ENCODE assay signal across 20 cellular contexts in the genomic region with DNA sequence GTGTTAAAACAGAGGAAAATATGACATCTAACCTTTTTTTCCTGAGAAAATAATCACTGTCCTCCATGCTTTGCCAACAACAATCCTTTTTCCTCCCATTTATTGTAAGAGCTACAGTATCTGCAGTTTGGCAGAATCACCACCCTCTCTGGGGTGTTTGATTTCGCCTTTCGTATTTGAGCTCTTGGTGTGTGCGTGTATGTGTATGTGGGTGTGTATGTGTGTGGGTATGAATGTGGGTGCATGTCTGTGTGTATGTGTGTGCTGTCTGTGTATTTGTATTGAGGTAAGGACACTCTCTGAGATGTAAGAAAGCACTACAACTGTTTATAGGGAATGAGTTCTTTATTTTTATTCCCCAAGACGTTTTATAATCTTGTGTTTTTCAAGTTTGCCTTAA.
DNase-seq lines count a peak whose midpoint lies in the region; ATAC-seq and TF ChIP-seq lines count a peak whose summit lies in the region.
"Had no signal": no experiment of that assay in that cellular context is flagged by ENCODE, and none has a peak within 500 bp of the region (broad histone marks: within the 10 kb centered on the region; RNA-seq: fewer than 3 reads in every experiment).

No MANE protein-coding gene starts in this region.

- no peaks in the 10 kb centered on the region for H3K9me3 ChIP-seq in H9 (ENCODE audit: control insufficient read depth, low read depth, low read length)
- no peaks in the 10 kb centered on the region for H3K9me3 ChIP-seq in SK-N-MC (ENCODE audit: low read depth, low read length)
- H3K9me3 ChIP-seq in mesodermal cell (ENCODE audit: control insufficient read depth, low read length), result no peaks in the 10 kb centered on the region
- no peaks in the 10 kb centered on the region for H3K9me3 ChIP-seq in upper lobe of right lung
- H3K9me3 ChIP-seq: SJCRH30 had no signal

- H3K56ac ChIP-seq in H9 (ENCODE audit: insufficient read length, low read depth, low read length), result no peak overlapping the region

- H4K5ac ChIP-seq in H9 (ENCODE audit: insufficient read length, low read depth, low read length), result no peak overlapping the region

- no peaks in the 10 kb centered on the region for H3K79me1 ChIP-seq in H9 (ENCODE audit: insufficient read depth, low read depth, low read length, poor library complexity, severe bottlenecking)

- no peak overlapping the region for H3K18ac ChIP-seq in H9 (ENCODE audit: insufficient read length, low read depth, low read length)

- no peak overlapping the region for H3K23ac ChIP-seq in H9 (ENCODE audit: insufficient read length, low read depth, low read length)

- no peak overlapping the region for H2BK15ac ChIP-seq in H9 (ENCODE audit: low read depth, low read length)

- ATAC-seq in upper lobe of right lung (no peak), GM19328 (IDR thresholded peaks at IDR 0.05; ENCODE audit: unreplicated experiment) (no peak)

- no peak overlapping the region for H3K4ac ChIP-seq in H9 (ENCODE audit: low read depth, low read length)

- H3T11ph ChIP-seq in H9 (ENCODE audit: low read length), result no peak overlapping the region

- H2BK5ac ChIP-seq in H9 (ENCODE audit: insufficient read length, low read length), result no peak overlapping the region

- peaks cover 3 to 4% of the 10 kb centered on the region in 2 experiments; a peak in 3 of 5 replicates for H3K9me3 Mint-ChIP-seq in H9

- H2AK5ac ChIP-seq in H9 (ENCODE audit: insufficient read length, low read length), result no peak overlapping the region

- H3K4me1 ChIP-seq in H9 (ENCODE audit: insufficient read depth, low read length) (peaks cover 12% of the 10 kb centered on the region; the same call in 1 of the 2 replicates), mesodermal cell (ENCODE audit: control insufficient read depth, insufficient read depth, low read length, poor library complexity, severe bottlenecking) (peaks cover 15% of the 10 kb centered on the region), upper lobe of right lung (peaks cover 8% of the 10 kb centered on the region)
- H3K4me1 ChIP-seq: SJCRH30 had no signal

- H4K8ac ChIP-seq in H9 (replicated peaks; ENCODE audit: insufficient read length, low read depth, low read length), result no peak overlapping the region

- H3K79me2 ChIP-seq in H9 (ENCODE audit: insufficient read depth, low read length), result no peaks in the 10 kb centered on the region

- H4K91ac ChIP-seq in H9 (ENCODE audit: insufficient read length, low read depth, low read length), result no peak overlapping the region

- H3K27me3 ChIP-seq in H9 (ENCODE audit: insufficient read depth, low read length), result no peaks in the 10 kb centered on the region
- no peaks in the 10 kb centered on the region for H3K27me3 ChIP-seq in upper lobe of right lung
- H3K27me3 ChIP-seq: SJCRH30 had no signal

- H3K23me2 ChIP-seq in H9 (ENCODE audit: insufficient read length, low read depth, low read length, poor library complexity, severe bottlenecking), result peaks cover 3% of the 10 kb centered on the region

- H3K27ac Mint-ChIP-seq in H9, result 0 out of 7 replicates have a peak overlapping the region, but pooled peaks of 2 of the 3 experiments have one; percentile 1 to 8
- H3K27ac Mint-ChIP-seq: CD4-positive, alpha-beta T cell had no signal

- H2BK120ac ChIP-seq in H9 (ENCODE audit: low read depth, low read length, poor library complexity, severe bottlenecking), result no peak overlapping the region

- no peak overlapping the region for H2AFZ ChIP-seq in H9 (ENCODE audit: low read length)

- no CpG with 5 or more reads among the region's 4 CpGs for WGBS in H9 (ENCODE audit: extremely low coverage, insufficient read length, low lambda C conversion rate)
- whole genome bisulfite sequencing in mesodermal cell (ENCODE audit: insufficient coverage in 2 of 2), 2 experiments, result 69 to 87% methylated on average over 3 of the region's 4 CpGs

- H3K14ac ChIP-seq in H9 (ENCODE audit: insufficient read depth, low read length), result no peak overlapping the region

- peaks cover 24 to 40% of the 10 kb centered on the region in 2 experiments for H3K4me1 Mint-ChIP-seq in H9

- no peak for DNase-seq in H9
- DNase-seq in SK-N-MC (ENCODE audit: low read depth, low spot score), result no peak
- DNase-seq in upper lobe of right lung, result no peak
- no peak for DNase-seq in stimulated activated CD4-positive, alpha-beta T cell treated with anti-CD3 and anti-CD28 coated beads, Interleukin-2, amount 100 ng/mL, for 24 hours
- no peak for DNase-seq in KG1 (lab: John Stamatoyannopoulos, UW)
- DNase-seq: ACHN; CD4-positive, alpha-beta T cell; DND-41; GDM1; GOT3; MV-4-11; NCI-H1417 treated with DMSO at 0.1 percent for 48 hours; NCI-H2029 treated with DMSO at 0.1 percent for 48 hours; NCI-H2227 treated with DMSO at 0.1 percent for 48 hours; NCI-H526; NK-92 treated with Interleukin-12 subunit alpha and Interleukin-12 subunit beta, amount 100 ng/mL, for 24 hours; SJCRH30 had no signal

- H2BK12ac ChIP-seq in H9 (ENCODE audit: insufficient read length, low read depth, low read length), result no peak overlapping the region

- H3K36me3 Mint-ChIP-seq in H9 (ENCODE audit: insufficient read depth in 1 of 3, low read depth in 3 of 3), result peaks cover 0 to 4% (median under 1%) of the 10 kb centered on the region in 3 experiments; a peak in 2 of 7 replicates

- intact Hi-C loops in upper lobe of right lung (cut with DNase I), result loop anchor here (10.0 kb wide), 1 partner anchor 326 kb away; no protein-coding TSS in a partner anchor

- no peak overlapping the region for H3K27ac ChIP-seq in H9 (ENCODE audit: insufficient read length, low read depth, low read length)
- peak overlapping the region; percentile 93 for H3K27ac ChIP-seq in SK-N-MC
- peak overlapping the region; percentile 97 for H3K27ac ChIP-seq in mesodermal cell (ENCODE audit: low read depth, low read length, severe bottlenecking)
- peak overlapping the region; percentile 4 for H3K27ac ChIP-seq in upper lobe of right lung
- H3K27ac ChIP-seq: RWPE1, SJCRH30 had no signal

- no peak overlapping the region for H2BK20ac ChIP-seq in H9 (ENCODE audit: low read depth, low read length, poor library complexity, severe bottlenecking)

- no peak overlapping the region for H3K9ac ChIP-seq in H9 (ENCODE audit: extremely low read depth, insufficient read length, low read length)
- peak overlapping the region; percentile 46 for H3K9ac ChIP-seq in SK-N-MC (ENCODE audit: insufficient read length)

- no peaks in the 10 kb centered on the region; the same call in 1 of the 2 replicates for H3K27me3 Mint-ChIP-seq in H9 (ENCODE audit: low read depth)
- H3K27me3 Mint-ChIP-seq: CD4-positive, alpha-beta T cell had no signal

- no peaks in the 10 kb centered on the region for H4K20me1 ChIP-seq in H9 (ENCODE audit: control insufficient read depth, insufficient read depth, insufficient read length)

- H3K4me2 ChIP-seq in H9 (ENCODE audit: insufficient read depth, insufficient read length, low read length), result no peak overlapping the region

- peak overlapping the region; percentile 65 for H3K4me3 ChIP-seq in SK-N-MC
- H3K4me3 ChIP-seq in mesodermal cell (ENCODE audit: extremely low read depth, insufficient read depth, low read length, poor library complexity, severe bottlenecking), result no peak overlapping the region
- no peak overlapping the region for H3K4me3 ChIP-seq in upper lobe of right lung
- H3K4me3 ChIP-seq: SJCRH30 had no signal

- H3K4me3 Mint-ChIP-seq in H9, result peak overlapping the region in 1 of 2 experiments; percentile 3; a peak in 2 of 5 replicates
- H3K4me3 Mint-ChIP-seq: CD4-positive, alpha-beta T cell had no signal

- TF ChIP-seq CTCF in H9 (conservative IDR thresholded peaks at IDR 0.05) (no peak), upper lobe of right lung (IDR thresholded peaks at IDR 0.05) (no peak)

- no peaks in the 10 kb centered on the region for H3K36me3 ChIP-seq in SK-N-MC (ENCODE audit: insufficient read depth, low read length)
- H3K36me3 ChIP-seq in mesodermal cell (ENCODE audit: control insufficient read depth, insufficient read depth, low read length), result no peaks in the 10 kb centered on the region
- H3K36me3 ChIP-seq in upper lobe of right lung, result no peaks in the 10 kb centered on the region
- H3K36me3 ChIP-seq: SJCRH30 had no signal
